ENCODE assay signal across 8 cellular contexts in genomic region chr17:8220783-8221662, GRCh38. TPM values are rescaled to one million over a fixed set of nuclear protein-coding genes. Genes with fewer than 3 reads are reported as not detected.
DNase-seq lines count a peak whose midpoint lies in the region; ATAC-seq and TF ChIP-seq lines count a peak whose summit lies in the region.

No MANE protein-coding gene starts in this region.

- BruUV-seq in MCF 10A (replicated peaks; lab: Mats Ljungman, UMichigan), result no TSS peak

- H3K36me3 ChIP-seq in WERI-Rb-1 (no peaks in the 10 kb centered on the region), iPS-20b (ENCODE audit: insufficient read depth, low read depth, low read length) (no peaks in the 10 kb centered on the region)

- H3K4me3 ChIP-seq in AG10803 (ENCODE audit: low read length) (peak overlapping the region; percentile 89), WERI-Rb-1 (ENCODE audit: low read depth, low read length) (peak overlapping the region; percentile 77), iPS-20b (ENCODE audit: low read length) (peak overlapping the region; percentile 90), skeletal muscle cell (ENCODE audit: low read depth, low read length) (peak overlapping the region; percentile 86)

- H3K36me3 Mint-ChIP-seq in MCF 10A (ENCODE audit: insufficient read depth, unreplicated experiment), result peaks cover 39% of the 10 kb centered on the region

- no peak for TF ChIP-seq CTCF in AG10803 (conservative IDR thresholded peaks at IDR 0.05; ENCODE audit: low read length)
- TF ChIP-seq CTCF in WERI-Rb-1 (IDR thresholded peaks at IDR 0.05; ENCODE audit: low read depth, low read length), result no peak
- TF ChIP-seq CTCF in MCF 10A (IDR thresholded peaks at IDR 0.05; ENCODE audit: unreplicated experiment), result no peak

- no peaks in the 10 kb centered on the region for H3K9me3 Mint-ChIP-seq in MCF 10A (ENCODE audit: unreplicated experiment)

- peaks cover under 1% of the 10 kb centered on the region for H3K4me1 Mint-ChIP-seq in MCF 10A (ENCODE audit: insufficient read depth, unreplicated experiment)

- peak overlapping the region; percentile 93 for H3K4me3 Mint-ChIP-seq in MCF 10A (ENCODE audit: unreplicated experiment)

- H3K27ac ChIP-seq in WERI-Rb-1 (peak overlapping the region; percentile 88), iPS-20b (ENCODE audit: low read length) (peak overlapping the region; percentile 24)

- no peaks in the 10 kb centered on the region for H3K9me3 ChIP-seq in WERI-Rb-1 (ENCODE audit: severe bottlenecking)
- H3K9me3 ChIP-seq in iPS-20b (ENCODE audit: insufficient read depth, low read depth, low read length), result no peaks in the 10 kb centered on the region

- POLR2A ChIA-PET in MCF 10A (lab: Yijun Ruan, JAX), result interaction anchor here (0.7 to 13.2 kb wide), 22 partner anchors 7 to 364 kb away, joined by 3 to 352 read pairs (median 10); partner anchors contain the start of genes ALOXE3, AURKB, BORCS6 and CTC1

- ATAC-seq in HG02588 (IDR thresholded peaks at IDR 0.05; ENCODE audit: unreplicated experiment), result no peak

- CTCF ChIA-PET in MCF 10A (lab: Yijun Ruan, JAX), result interaction anchor here (0.6 to 5.1 kb wide), 10 partner anchors 11 to 163 kb away, joined by 3 to 42 read pairs (median 4); partner anchors contain the start of genes AURKB, BORCS6 and PFAS

- DNase-seq in AG10803 (ENCODE audit: low read depth) (peak; percentile 94), HCEC 1CT (peak; percentile 81), NCI-H2196 (lab: John Stamatoyannopoulos, UW; ENCODE audit: unreplicated experiment) (peak; percentile 78), WERI-Rb-1 (peak; percentile 91), MCF 10A (ENCODE audit: unreplicated experiment) (peak; percentile 96), skeletal muscle cell (ENCODE audit: low read depth) (peak; percentile 72)

- H3K4me1 ChIP-seq in iPS-20b (ENCODE audit: insufficient read depth, low read length), result no peaks in the 10 kb centered on the region

- H3K27ac Mint-ChIP-seq in MCF 10A (ENCODE audit: low read depth, unreplicated experiment), result peak overlapping the region; percentile 97

- intact Hi-C loops in MCF 10A (cut with micrococcal nuclease), result loop anchor here (1.0 to 5.0 kb wide), 2 partner anchors 34 to 161 kb away; partner anchors contain the start of gene RPL26

- H3K9ac ChIP-seq in iPS-20b (ENCODE audit: low read depth, low read length), result peak overlapping the region; percentile 91

- H3K27me3 Mint-ChIP-seq in MCF 10A (ENCODE audit: insufficient read depth, unreplicated experiment), result no peaks in the 10 kb centered on the region

- H3K27me3 ChIP-seq in WERI-Rb-1 (ENCODE audit: insufficient read depth, low read depth, severe bottlenecking) (no peaks in the 10 kb centered on the region), iPS-20b (ENCODE audit: insufficient read depth, low read length) (no peaks in the 10 kb centered on the region)

RNA-seq across cellular contexts. Expression of gene AURKB, which starts 10.6 kb away (rescaled TPM):
- 11.7 and 33.6 TPM in 2 replicates for total RNA-seq in MCF 10A (2022)

RNA-seq across cellular contexts. Expression of gene CTC1, which starts 26.8 kb away (rescaled TPM):
- 30.5 and 33.1 TPM in 2 replicates for total RNA-seq in MCF 10A (2022)

RNA-seq across cellular contexts. Expression of gene PFAS, which starts 28.1 kb away (rescaled TPM):
- total RNA-seq in MCF 10A (2022), result 54.4 and 66.2 TPM in 2 replicates

RNA-seq across cellular contexts. Expression of gene BORCS6, which starts 31.0 kb away (rescaled TPM):
- total RNA-seq in MCF 10A (2022), result 3.9 and 4.4 TPM in 2 replicates

RNA-seq across cellular contexts. Expression of gene TMEM107, which starts 44.8 kb away (rescaled TPM):
- total RNA-seq in MCF 10A (2022), result 7.6 and 8.4 TPM in 2 replicates
